ENCODE assay signal across 1 cellular context in genomic region chr22:42132457-42132856, GRCh38.
TF ChIP-seq lines count a peak whose summit lies in the region.

No MANE protein-coding gene starts in this region.

TF ChIP-seq in HEK293, 187 proteins besides CTCF, POLR2A, EP300 and RAD21:
- TF ChIP-seq HOXA7 (CRISPR knock-in tag; IDR thresholded peaks at IDR 0.05; ENCODE audit: borderline replicate concordance) (no peak), SCRT2 (tag by site-specific recombination; IDR thresholded peaks at IDR 0.05) (0 out of 2 replicates have a peak, but pooled peaks have one; percentile 22), ZNF2 (tag by site-specific recombination; IDR thresholded peaks at IDR 0.05) (no peak), YY1 (tag by site-specific recombination; IDR thresholded peaks at IDR 0.05) (no peak), ZNF548 (tag by site-specific recombination; IDR thresholded peaks at IDR 0.05) (no peak)
